ENCODE assay signal across 19 cellular contexts in the genomic region with DNA sequence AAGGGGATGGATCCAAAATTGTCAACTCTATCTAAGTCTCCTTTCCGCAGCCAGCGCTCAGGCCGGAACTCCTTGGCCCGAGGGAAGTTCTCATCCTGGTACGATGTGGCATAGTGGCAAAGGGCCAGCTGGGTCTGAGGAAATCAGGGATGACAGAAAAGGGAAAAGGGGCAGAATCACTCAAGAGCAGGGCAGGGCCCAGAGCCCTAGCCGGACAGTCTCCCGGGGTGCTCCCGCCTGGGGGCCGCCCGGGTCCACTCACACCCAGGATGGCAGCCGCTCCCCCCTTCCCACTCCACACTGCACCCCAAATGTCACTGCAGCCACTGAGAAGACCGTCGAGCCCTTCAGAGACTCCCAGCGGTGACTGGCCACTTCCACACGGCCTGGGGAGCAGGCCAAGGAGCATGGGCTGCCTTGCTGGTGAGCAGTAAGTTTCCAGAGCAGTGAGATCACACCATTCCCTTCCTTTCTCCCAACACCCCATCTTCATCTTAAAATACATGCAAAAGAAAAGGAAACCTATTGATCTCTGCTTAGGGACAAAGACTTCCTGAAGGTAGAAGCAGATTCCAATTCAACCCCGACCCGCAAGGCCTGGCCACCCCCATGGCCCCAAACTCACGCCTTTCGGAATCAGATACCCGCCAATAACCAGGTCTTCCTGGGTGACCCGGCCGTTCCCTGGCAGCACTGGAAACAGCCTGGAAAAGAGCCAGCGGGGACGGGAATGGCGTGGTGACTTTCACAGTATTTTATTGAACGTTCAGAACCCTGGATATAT. TPM values are rescaled to one million over a fixed set of nuclear protein-coding genes. Genes with fewer than 3 reads are reported as not detected.
DNase-seq lines count a peak whose midpoint lies in the region; ATAC-seq, FAIRE-seq and TF ChIP-seq lines count a peak whose summit lies in the region.
"Had no signal": no experiment of that assay in that cellular context is flagged by ENCODE, and none has a peak within 500 bp of the region (broad histone marks: within the 10 kb centered on the region; RNA-seq: fewer than 3 reads in every experiment).

No MANE protein-coding gene starts in this region.

- no peak for TF ChIP-seq CTCF in bronchial epithelial cell (IDR thresholded peaks at IDR 0.05; ENCODE audit: insufficient read depth, low read length, severe bottlenecking)
- no peak for TF ChIP-seq CTCF in left lung (IDR thresholded peaks at IDR 0.05)
- no peak for TF ChIP-seq CTCF in thoracic aorta (IDR thresholded peaks at IDR 0.05)
- no peak for TF ChIP-seq CTCF in GM13976 (IDR thresholded peaks at IDR 0.05; ENCODE audit: borderline replicate concordance, control extremely low read depth, extremely low read depth, insufficient read depth, missing control alignments)

- H3K4me3 ChIP-seq in bronchial epithelial cell (ENCODE audit: low read depth, low read length) = no peak overlapping the region
- no peak overlapping the region for H3K4me3 ChIP-seq in left lung
- peak overlapping the region; percentile 51 for H3K4me3 ChIP-seq in thoracic aorta

- peak; percentile 26 for DNase-seq in activated CD8-positive, alpha-beta memory T cell treated with anti-CD3 and anti-CD28 coated beads for 24 hours
- no peak for DNase-seq in activated CD8-positive, alpha-beta memory T cell treated with anti-CD3 and anti-CD28 coated beads, Interleukin-2, amount 50 U/mL, for 4 hours
- DNase-seq in bronchial epithelial cell (ENCODE audit: low read depth) = no peak
- no peak for DNase-seq in left lung
- no peak for DNase-seq in thoracic aorta (ENCODE audit: low spot score)
- no peak for DNase-seq in GM13976 (ENCODE audit: low spot score)
- no peak for DNase-seq in iPS-NIHi7 (ENCODE audit: extremely low spot score)
- DNase-seq: 8988T; activated CD4-positive, alpha-beta memory T cell treated with anti-CD3 and anti-CD28 coated beads, Interleukin-2, amount 10 ng/mL, durations not matched to agents 7 days and 5 days; CD8-positive, alpha-beta memory T cell; effector CD8-positive, alpha-beta T cell; islet precursor cell; NCI-H187 treated with DMSO at 0.1 percent for 48 hours; NCI-H510A; OCI-M1; SK-N-SH had no signal

- H3K9me3 ChIP-seq in left lung = no peaks in the 10 kb centered on the region
- no peaks in the 10 kb centered on the region for H3K9me3 ChIP-seq in thoracic aorta
- H3K9me3 ChIP-seq: SK-N-SH had no signal

- ATAC-seq in left lung (peak; percentile 19), thoracic aorta (ENCODE audit: insufficient number of reproducible peaks, low FRiP score, low read depth) (no peak), HG03432 (IDR thresholded peaks at IDR 0.05; ENCODE audit: unreplicated experiment) (no peak)

- H3K4me1 ChIP-seq in left lung = no peaks in the 10 kb centered on the region
- peaks cover 3 to 21% of the 10 kb centered on the region in 2 donors for H3K4me1 ChIP-seq in thoracic aorta (ENCODE audit: control insufficient read depth in 1 of 2, low read depth in 2 of 2)

- no peaks in the 10 kb centered on the region for H3K27me3 ChIP-seq in bronchial epithelial cell (ENCODE audit: control insufficient read depth, insufficient read depth, low read length)
- peaks cover 0 to 6% of the 10 kb centered on the region in 2 donors for H3K27me3 ChIP-seq in left lung
- H3K27me3 ChIP-seq in thoracic aorta (replicated peaks; ENCODE audit: insufficient read depth) = no peaks in the 10 kb centered on the region

- in situ Hi-C loops in GM13976 (cut with MboI; ENCODE audit: low sequenced_read_pairs, unreplicated experiment) = no loop called here

- no peaks in the 10 kb centered on the region for H3K36me3 ChIP-seq in bronchial epithelial cell (ENCODE audit: control insufficient read depth, insufficient read depth, low read length)
- no peaks in the 10 kb centered on the region for H3K36me3 ChIP-seq in left lung
- no peaks in the 10 kb centered on the region for H3K36me3 ChIP-seq in thoracic aorta

- H3K27ac ChIP-seq in left lung (no peak overlapping the region), thoracic aorta (peak overlapping the region in 1 of 2 donors; percentile 37)

- intact Hi-C loops in left lung (cut with DNase I) = no loop called here

- FAIRE-seq in bronchial epithelial cell (lab: Jason Lieb, UNC) = peak; percentile 13
- FAIRE-seq: frontal cortex, GM12892 had no signal

RNA-seq across cellular contexts. Expression of a gene that starts 26.7 kb away (rescaled TPM):
- 0.26 and 0.38 TPM in 2 replicates for total RNA-seq in bronchial epithelial cell
- under 1 TPM; 0.10 to 0.12 TPM for total RNA-seq in left lung
- total RNA-seq in thoracic aorta = under 1 TPM in 1 of 2 donors, not detected in 1; 0.35 TPM
- total RNA-seq: activated CD4-positive, alpha-beta memory T cell treated with anti-CD3 and anti-CD28 coated beads, Interleukin-2, amount 10 ng/mL, durations not matched to agents 7 days and 5 days; CD8-positive, alpha-beta memory T cell had no signal
